Comparison of ENCODE assay signal across 1 cellular context in genomic region chr9:136807281-136808074, GRCh38.
A peak's percentile ranks its signal among the peaks of the same experiment; 100 is the strongest.
TF ChIP-seq lines count a peak whose summit lies in the region.

Gene RABL6 (plus strand): TSS chr9:136807948. CDS start chr9:136808197, 249 bp downstream.

TF ChIP-seq in HepG2, 621 proteins besides CTCF, POLR2A, EP300 and RAD21 (continued from another document and continues in another):
- TF ChIP-seq CERS6 (CRISPR knock-in tag; IDR thresholded peaks at IDR 0.05) (no peak), KDM3A (CRISPR knock-in tag; IDR thresholded peaks at IDR 0.05; ENCODE audit: low read depth) (0 out of 2 replicates have a peak, but pooled peaks have one; percentile 15), NR2F2 (IDR thresholded peaks at IDR 0.05; ENCODE audit: borderline replicate concordance, low read depth) (no peak), MNT (IDR thresholded peaks at IDR 0.05) (no peak), ZNF569 (CRISPR knock-in tag; IDR thresholded peaks at IDR 0.05; ENCODE audit: borderline replicate concordance) (no peak), DMAP1 (CRISPR knock-in tag; IDR thresholded peaks at IDR 0.05) (peak; percentile 49; the same call in 1 of the 2 replicates), PLSCR1 (CRISPR knock-in tag; IDR thresholded peaks at IDR 0.05; ENCODE audit: borderline replicate concordance) (no peak; the same call in 1 of the 2 replicates), RFXAP (CRISPR knock-in tag; IDR thresholded peaks at IDR 0.05; ENCODE audit: borderline replicate concordance) (peak; percentile 46; the same call in 1 of the 2 replicates), RXRB (CRISPR knock-in tag; IDR thresholded peaks at IDR 0.05; ENCODE audit: borderline replicate concordance) (no peak), ZNF230 (CRISPR knock-in tag; IDR thresholded peaks at IDR 0.05) (no peak), ZFP36L1 (CRISPR knock-in tag; IDR thresholded peaks at IDR 0.05) (no peak), ATF3 (CRISPR knock-in tag; IDR thresholded peaks at IDR 0.05) (no peak), MED8 (CRISPR knock-in tag; IDR thresholded peaks at IDR 0.05; ENCODE audit: insufficient replicate concordance) (no peak), ZNF562 (CRISPR knock-in tag; IDR thresholded peaks at IDR 0.05; ENCODE audit: borderline replicate concordance) (no peak), ZNF20 (CRISPR knock-in tag; IDR thresholded peaks at IDR 0.05) (no peak), ZHX2 (IDR thresholded peaks at IDR 0.05; ENCODE audit: low read depth) (no peak; the same call in 1 of the 2 replicates), ZHX2 (CRISPR knock-in tag; IDR thresholded peaks at IDR 0.05; ENCODE audit: borderline replicate concordance) (no peak), ZBTB38 (CRISPR knock-in tag; IDR thresholded peaks at IDR 0.05) (0 out of 2 replicates have a peak, but pooled peaks have one; percentile 33), MAX (IDR thresholded peaks at IDR 0.05) (no peak), ZNF296 (CRISPR knock-in tag; conservative IDR thresholded peaks at IDR 0.05) (no peak; the same call in 1 of the 2 replicates), ATF7 (IDR thresholded peaks at IDR 0.05) (no peak), ATF7 (CRISPR knock-in tag; IDR thresholded peaks at IDR 0.05) (no peak), THAP8 (CRISPR knock-in tag; IDR thresholded peaks at IDR 0.05; ENCODE audit: borderline replicate concordance) (no peak), IRX3 (CRISPR knock-in tag; IDR thresholded peaks at IDR 0.05; ENCODE audit: borderline replicate concordance, low read depth) (no peak), TAF15 (IDR thresholded peaks at IDR 0.05; ENCODE audit: low read depth, low read length, poor library complexity, severe bottlenecking) (no peak), ZZZ3 (CRISPR knock-in tag; IDR thresholded peaks at IDR 0.05; ENCODE audit: borderline replicate concordance) (no peak), KLF9 (CRISPR knock-in tag; IDR thresholded peaks at IDR 0.05; ENCODE audit: low read depth) (no peak), NAIF1 (CRISPR knock-in tag; IDR thresholded peaks at IDR 0.05; ENCODE audit: borderline replicate concordance) (no peak), ZNF101 (CRISPR knock-in tag; IDR thresholded peaks at IDR 0.05; ENCODE audit: borderline replicate concordance, low read depth) (no peak), PRPF4 (IDR thresholded peaks at IDR 0.05; ENCODE audit: low read depth, low read length, poor library complexity, severe bottlenecking) (no peak), ZNF326 (CRISPR knock-in tag; IDR thresholded peaks at IDR 0.05; ENCODE audit: borderline replicate concordance) (no peak), ARNTL (CRISPR knock-in tag; IDR thresholded peaks at IDR 0.05) (no peak), GTF3A (CRISPR knock-in tag; conservative IDR thresholded peaks at IDR 0.05) (no peak), RBAK (CRISPR knock-in tag; IDR thresholded peaks at IDR 0.05) (no peak), ZNF766 (CRISPR knock-in tag; IDR thresholded peaks at IDR 0.05; ENCODE audit: borderline replicate concordance) (peak; percentile 38; the same call in 1 of the 2 replicates), ZNF263 (CRISPR knock-in tag; IDR thresholded peaks at IDR 0.05) (no peak), MYPOP (CRISPR knock-in tag; IDR thresholded peaks at IDR 0.05) (no peak), NRL (CRISPR knock-in tag; IDR thresholded peaks at IDR 0.05; ENCODE audit: borderline replicate concordance) (no peak; the same call in none of the 2 replicates), ZNF138 (CRISPR knock-in tag; IDR thresholded peaks at IDR 0.05; ENCODE audit: low read depth) (no peak), TIGD3 (CRISPR knock-in tag; IDR thresholded peaks at IDR 0.05; ENCODE audit: borderline replicate concordance) (no peak), ZNF496 (CRISPR knock-in tag; IDR thresholded peaks at IDR 0.05; ENCODE audit: insufficient replicate concordance) (no peak), ZBTB37 (CRISPR knock-in tag; IDR thresholded peaks at IDR 0.05) (no peak), FOXO1 (CRISPR knock-in tag; IDR thresholded peaks at IDR 0.05) (no peak), ZMAT5 (CRISPR knock-in tag; IDR thresholded peaks at IDR 0.05; ENCODE audit: borderline replicate concordance, low read depth) (no peak), ZSCAN20 (CRISPR knock-in tag; IDR thresholded peaks at IDR 0.05; ENCODE audit: borderline replicate concordance) (no peak), DNMT3B (CRISPR knock-in tag; conservative IDR thresholded peaks at IDR 0.05) (no peak), GFI1 (CRISPR knock-in tag; IDR thresholded peaks at IDR 0.05; ENCODE audit: borderline replicate concordance) (no peak), ZFP1 (CRISPR knock-in tag; IDR thresholded peaks at IDR 0.05) (no peak), ZFP41 (CRISPR knock-in tag; IDR thresholded peaks at IDR 0.05; ENCODE audit: borderline replicate concordance) (no peak), AGO1 (IDR thresholded peaks at IDR 0.05; ENCODE audit: low read depth, low read length, poor library complexity, severe bottlenecking) (no peak), CBX2 (IDR thresholded peaks at IDR 0.05; ENCODE audit: low read depth, low read length) (no peak), CBX2 (CRISPR knock-in tag; IDR thresholded peaks at IDR 0.05; ENCODE audit: low read depth) (no peak), IKZF4 (CRISPR knock-in tag; IDR thresholded peaks at IDR 0.05; ENCODE audit: borderline replicate concordance, low read depth, not compliant biosample characterization) (no peak), MAFG (CRISPR knock-in tag; IDR thresholded peaks at IDR 0.05) (no peak), KLF12 (CRISPR knock-in tag; IDR thresholded peaks at IDR 0.05; ENCODE audit: borderline replicate concordance) (peak; percentile 67), JUNB (CRISPR knock-in tag; IDR thresholded peaks at IDR 0.05; ENCODE audit: borderline replicate concordance) (no peak), ZNF878 (CRISPR knock-in tag; IDR thresholded peaks at IDR 0.05) (0 out of 2 replicates have a peak, but pooled peaks have one; percentile 33), BRD4 (CRISPR knock-in tag; IDR thresholded peaks at IDR 0.05) (peak; percentile 66; the same call in 1 of the 2 replicates), AKAP8 (CRISPR knock-in tag; IDR thresholded peaks at IDR 0.05) (peak; percentile 83), AGO2 (optimal IDR thresholded peaks at IDR 0.05; ENCODE audit: low read depth, low read length) (peak; percentile 71)
